Comparison of ENCODE assay signal across 15 cellular contexts in the genomic region with DNA sequence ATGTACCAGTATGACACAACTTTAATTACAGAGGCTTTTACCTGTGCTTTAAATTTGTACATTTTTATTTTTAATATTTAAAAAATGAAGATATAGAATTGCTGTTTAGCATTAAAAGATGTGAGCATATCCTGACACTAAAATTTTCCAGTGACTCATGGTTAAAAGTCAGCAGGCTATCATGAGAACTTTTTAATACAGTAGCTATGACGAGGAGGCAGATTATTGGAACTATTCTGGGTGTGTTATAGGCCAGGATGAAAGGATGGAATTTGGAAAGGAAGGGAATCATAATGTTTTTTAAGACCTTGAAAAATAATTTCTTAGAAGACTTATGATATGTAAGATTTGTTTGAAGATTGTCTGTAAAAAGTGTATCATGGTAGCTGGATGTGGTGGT.
"Had no signal": no experiment of that assay in that cellular context is flagged by ENCODE, and none has a peak within 500 bp of the region (broad histone marks: within the 10 kb centered on the region; RNA-seq: fewer than 3 reads in every experiment).

No MANE protein-coding gene starts in this region.

- H3K4me3 Mint-ChIP-seq: endodermal cell; natural killer cell treated with Interleukin-12 subunit alpha and Interleukin-12 subunit beta and Interleukin-15 and Interleukin-18, amount 100 ng/mL, for 72 hours; T-helper 2 cell treated with Interferon-gamma antibody and Interleukin-4, amounts not matched to agents 5 μg/mL and 100 μg/mL, for 36 hours had no signal

- H3K4me1 Mint-ChIP-seq: endodermal cell had no signal

- H3K9me3 ChIP-seq: heart left ventricle, prostate gland, right lobe of liver, suprapubic skin, upper lobe of left lung had no signal

- H3K4me1 ChIP-seq: heart left ventricle, prostate gland, right lobe of liver, suprapubic skin, upper lobe of left lung had no signal

- H3K27ac Mint-ChIP-seq: endodermal cell; natural killer cell treated with Interleukin-12 subunit alpha and Interleukin-12 subunit beta and Interleukin-15 and Interleukin-18, amount 100 ng/mL, for 72 hours; T-helper 2 cell treated with Interferon-gamma antibody and Interleukin-4, amounts not matched to agents 5 μg/mL and 100 μg/mL, for 36 hours had no signal

- H3K27me3 Mint-ChIP-seq: natural killer cell treated with Interleukin-12 subunit alpha and Interleukin-12 subunit beta and Interleukin-15 and Interleukin-18, amount 100 ng/mL, for 72 hours had no signal

- H3K27ac ChIP-seq: heart left ventricle, prostate gland, right lobe of liver, suprapubic skin, upper lobe of left lung had no signal

- H3K36me3 ChIP-seq: prostate gland had no signal

- H3K27me3 ChIP-seq: heart left ventricle, right lobe of liver, suprapubic skin, upper lobe of left lung had no signal

- ATAC-seq: activated CD4-positive, CD25-positive, alpha-beta regulatory T cell treated with anti-CD3 and anti-CD28 coated beads, Interleukin-2, amount 50 U/mL, for 24 hours; heart left ventricle; natural killer cell treated with Interleukin-12 subunit alpha and Interleukin-12 subunit beta and Interleukin-15 and Interleukin-18, amount 100 ng/mL, for 72 hours; right lobe of liver had no signal

- H3K4me3 ChIP-seq: heart left ventricle, prostate gland, right lobe of liver, suprapubic skin, upper lobe of left lung had no signal

- DNase-seq: activated T-cell treated with anti-CD3 and anti-CD28 coated beads, Interleukin-2, amount 50 U/mL, for 1 hour; central memory CD4-positive, alpha-beta T cell; endodermal cell; heart left ventricle; nucleus accumbens; right lobe of liver; stimulated activated CD4-positive, alpha-beta T cell treated with anti-CD3 and anti-CD28 coated beads, Interleukin-12 subunit alpha, Interleukin-12 subunit beta, amount 100 ng/mL, for 4 hours; stimulated activated naive CD4-positive, alpha-beta T cell treated with Interleukin-2 at 50 U/mL for 16 hours; SW 1271; upper lobe of left lung had no signal

- H3K9me3 Mint-ChIP-seq: endodermal cell; natural killer cell treated with Interleukin-12 subunit alpha and Interleukin-12 subunit beta and Interleukin-15 and Interleukin-18, amount 100 ng/mL, for 72 hours; T-helper 2 cell treated with Interferon-gamma antibody and Interleukin-4, amounts not matched to agents 5 μg/mL and 100 μg/mL, for 36 hours had no signal
